ENCODE assay signal across 8 cellular contexts in genomic region chr10:73495884-73496674, GRCh38.
A peak's percentile ranks its signal among the peaks of the same experiment; 100 is the strongest.
DNase-seq lines count a peak whose midpoint lies in the region; ATAC-seq and TF ChIP-seq lines count a peak whose summit lies in the region.

Gene PPP3CB, minus strand, starts transcription at chr10:73496024. Its CDS starts 135 bp downstream, at chr10:73495889.

- H3K9me3 Mint-ChIP-seq in T-helper 2 cell treated with Interferon-gamma antibody and Interleukin-4, amounts not matched to agents 5 μg/mL and 100 μg/mL, for 36 hours, result no peaks in the 10 kb centered on the region

- peak; percentile 23 for ATAC-seq in GM18499 (IDR thresholded peaks at IDR 0.05; ENCODE audit: insufficient read depth, unreplicated experiment)
- peak; percentile 38 for ATAC-seq in HG02973 (IDR thresholded peaks at IDR 0.05; ENCODE audit: unreplicated experiment)

- peaks cover 45% of the 10 kb centered on the region for H3K4me1 Mint-ChIP-seq in T-helper 2 cell treated with Interferon-gamma antibody and Interleukin-4, amounts not matched to agents 5 μg/mL and 100 μg/mL, for 36 hours (ENCODE audit: low read depth)

- peak within 1 kb of the TSS; percentile 99 for H3K27ac Mint-ChIP-seq in T-helper 2 cell treated with Interferon-gamma antibody and Interleukin-4, amounts not matched to agents 5 μg/mL and 100 μg/mL, for 36 hours

- no peaks in the 10 kb centered on the region for H3K27me3 Mint-ChIP-seq in T-helper 2 cell treated with Interferon-gamma antibody and Interleukin-4, amounts not matched to agents 5 μg/mL and 100 μg/mL, for 36 hours (ENCODE audit: low read depth)

- peak within 1 kb of the TSS; percentile 99 for H3K4me3 Mint-ChIP-seq in T-helper 2 cell treated with Interferon-gamma antibody and Interleukin-4, amounts not matched to agents 5 μg/mL and 100 μg/mL, for 36 hours

- peak within 1 kb of the TSS; percentile 88 for H3K4me3 ChIP-seq in retinal pigment epithelial cell (ENCODE audit: low read length)

- peak; percentile 79 for DNase-seq in NCI-H2029 (lab: John Stamatoyannopoulos, UW)
- peak; percentile 81 for DNase-seq in T-helper 2 cell treated with Interferon-gamma antibody and Interleukin-4, amounts not matched to agents 5 μg/mL and 100 μg/mL, for 36 hours (ENCODE audit: low spot score)
- peak; percentile 99 for DNase-seq in astrocyte of the hippocampus (ENCODE audit: low read depth, low spot score)
- peak in 50 of 51 donors; percentile 61 to 94 (median 84) for DNase-seq in hypothalamus (lab: John Stamatoyannopoulos, UW)
- peak; percentile 91 for DNase-seq in retinal pigment epithelial cell (ENCODE audit: low read depth)
- no peak for DNase-seq in iPS-NIHi11 (ENCODE audit: low spot score)

- H3K36me3 Mint-ChIP-seq in T-helper 2 cell treated with Interferon-gamma antibody and Interleukin-4, amounts not matched to agents 5 μg/mL and 100 μg/mL, for 36 hours (ENCODE audit: low read depth), result peaks cover 27% of the 10 kb centered on the region

- no peak for TF ChIP-seq CTCF in retinal pigment epithelial cell (conservative IDR thresholded peaks at IDR 0.05; ENCODE audit: low read depth, low read length)
